Comparison of ENCODE assay signal across 9 cellular contexts in genomic region chr6:16338577-16339262, GRCh38.
DNase-seq lines count a peak whose midpoint lies in the region; ATAC-seq lines count a peak whose summit lies in the region.
"Had no signal": no experiment of that assay in that cellular context is flagged by ENCODE, and none has a peak within 500 bp of the region (broad histone marks: within the 10 kb centered on the region; RNA-seq: fewer than 3 reads in every experiment).

No MANE protein-coding gene starts in this region.

- no peak overlapping the region for H3K4me3 Mint-ChIP-seq in T-helper 17 cell

- no peaks in the 10 kb centered on the region for H3K9me3 ChIP-seq in T-helper 17 cell (ENCODE audit: control insufficient read depth, low read length, poor library complexity, severe bottlenecking)
- H3K9me3 ChIP-seq: BLaER1 had no signal

- peak overlapping the region; percentile 29 for H3K27ac Mint-ChIP-seq in T-helper 17 cell

- no peak overlapping the region for H3K4me3 ChIP-seq in rectal smooth muscle tissue (ENCODE audit: low read length)
- H3K4me3 ChIP-seq: BLaER1 had no signal

- no peaks in the 10 kb centered on the region for H3K36me3 ChIP-seq in rectal smooth muscle tissue (ENCODE audit: control insufficient read depth, insufficient read depth, low read length)
- H3K36me3 ChIP-seq: BLaER1 had no signal

- H3K27ac ChIP-seq in rectal smooth muscle tissue (ENCODE audit: low read depth, low read length), result peak overlapping the region; percentile 66
- H3K27ac ChIP-seq: BLaER1 had no signal

- ATAC-seq in T-helper 17 cell, result no peak
- ATAC-seq in HG03280 (IDR thresholded peaks at IDR 0.05; ENCODE audit: unreplicated experiment), result no peak
- ATAC-seq in GM18511 (IDR thresholded peaks at IDR 0.05; ENCODE audit: unreplicated experiment), result no peak

- H3K36me3 Mint-ChIP-seq in T-helper 17 cell (ENCODE audit: low read depth), result no peaks in the 10 kb centered on the region

- no peaks in the 10 kb centered on the region for H3K27me3 Mint-ChIP-seq in T-helper 17 cell

- H3K4me1 ChIP-seq in rectal smooth muscle tissue (ENCODE audit: control insufficient read depth, insufficient read depth, low read length), result peaks cover 25% of the 10 kb centered on the region

- H3K27me3 ChIP-seq in rectal smooth muscle tissue (ENCODE audit: control insufficient read depth, insufficient read depth, low read length), result no peaks in the 10 kb centered on the region
- H3K27me3 ChIP-seq: BLaER1 had no signal

- peaks cover 10% of the 10 kb centered on the region for H3K4me1 Mint-ChIP-seq in T-helper 17 cell

- H3K9ac ChIP-seq in rectal smooth muscle tissue (ENCODE audit: low read length), result no peak overlapping the region
- H3K9ac ChIP-seq: BLaER1 had no signal

- peak; percentile 12 to 64 for DNase-seq in NCI-H524 (lab: John Stamatoyannopoulos, UW)
- no peak for DNase-seq in NCI-H524 treated with DMSO at 0.1 percent for 48 hours (lab: John Stamatoyannopoulos, UW)
- DNase-seq in T-helper 17 cell, result no peak
- peak; percentile 87 for DNase-seq in glomerular endothelial cell (ENCODE audit: extremely low read depth, low read depth, low spot score)
- DNase-seq in NOMO-1 treated with DMSO at 0.1 percent for 48 hours (lab: John Stamatoyannopoulos, UW; ENCODE audit: unreplicated experiment), result no peak

Comparison
In these comparisons a context has a peak if more than half of its experiments do, and no peak if none do; other contexts are left out.
1. DNase-seq: peak in NCI-H524 (2 of 2) and glomerular endothelial cell (single experiment); none in NCI-H524 treated with DMSO at 0.1 percent for 48 hours (single experiment), T-helper 17 cell (0 of 3) and NOMO-1 treated with DMSO at 0.1 percent for 48 hours (single experiment).